28 cellular contexts compared by ENCODE assay signal in genomic region chr7:99730262-99730810, GRCh38. TPM values are rescaled to one million over a fixed set of nuclear protein-coding genes. Genes with fewer than 3 reads are reported as not detected.
DNase-seq lines count a peak whose midpoint lies in the region; ATAC-seq and TF ChIP-seq lines count a peak whose summit lies in the region.
"Had no signal": no experiment of that assay in that cellular context is flagged by ENCODE, and none has a peak within 500 bp of the region (broad histone marks: within the 10 kb centered on the region; RNA-seq: fewer than 3 reads in every experiment).

No MANE protein-coding gene starts in this region.

- H4K91ac ChIP-seq in trophoblast cell (ENCODE audit: low read depth, low read length) = peak overlapping the region; percentile 11

- H3K27ac ChIP-seq in RWPE1 (peak overlapping the region; percentile 57; the same call in 1 of the 2 replicates), trophoblast cell (ENCODE audit: low read depth, low read length) (peak overlapping the region; percentile 93)
- H3K27ac ChIP-seq: GM23248, SK-N-MC had no signal

- peak overlapping the region; percentile 32 for H2BK12ac ChIP-seq in trophoblast cell (ENCODE audit: low read length)

- H3K23ac ChIP-seq in trophoblast cell (ENCODE audit: low read length) = no peak overlapping the region

- H3K36me3 ChIP-seq in trophoblast cell (ENCODE audit: control insufficient read depth in 1 of 2, insufficient read depth in 2 of 2, low read length in 2 of 2) = no peaks in the 10 kb centered on the region

- peaks cover 14 to 19% of the 10 kb centered on the region in 2 experiments for H3K4me1 ChIP-seq in trophoblast cell (ENCODE audit: control insufficient read depth in 1 of 2, insufficient read depth in 2 of 2, low read length in 2 of 2)

- no peak overlapping the region for H3K9ac ChIP-seq in trophoblast cell (ENCODE audit: low read length)
- H3K9ac ChIP-seq: GM23248 had no signal

- peaks cover 25% of the 10 kb centered on the region for H3K79me1 ChIP-seq in trophoblast cell (ENCODE audit: low read length)

- no peak overlapping the region for H3K4ac ChIP-seq in trophoblast cell (ENCODE audit: low read depth, low read length)

- H3K9me3 ChIP-seq in trophoblast cell (ENCODE audit: insufficient read depth, low read depth, low read length) = no peaks in the 10 kb centered on the region

- DNase-seq in RWPE1 (ENCODE audit: low spot score) (no peak), left lobe of liver (ENCODE audit: low spot score) (no peak), trophoblast cell (no peak), AG08395 (ENCODE audit: low spot score) (no peak), HT-29 (ENCODE audit: low spot score) (no peak), DMS114 treated with DMSO at 0.1 percent for 48 hours (lab: John Stamatoyannopoulos, UW; ENCODE audit: unreplicated experiment) (no peak), hepatic stellate cell (ENCODE audit: low spot score) (no peak)
- DNase-seq: C1 segment of cervical spinal cord; CD4-positive, alpha-beta memory T cell; COR-L47; DMS79; GF-D8; GM23248; H9; IMR-90; NCI-H1092 treated with DMSO at 0.1 percent for 48 hours; NCI-H1436 treated with DMSO at 0.1 percent for 48 hours; NCI-H187 treated with DMSO at 0.1 percent for 48 hours; NCI-H2107; NCI-H446; NCI-H526; NCI-H82; NK-92 treated with Interleukin-12 subunit alpha and Interleukin-12 subunit beta, amount 100 ng/mL, for 24 hours; RPMI8226; SHP77 treated with DMSO at 0.1 percent for 48 hours had no signal

- no CpG with 5 or more reads among the region's 1 CpG for WGBS in trophoblast cell (ENCODE audit: extremely low coverage, insufficient coverage, insufficient read length)

- H3K4me2 ChIP-seq in trophoblast cell (ENCODE audit: low read length) = no peak overlapping the region

- no peak for TF ChIP-seq CTCF in RWPE1 (conservative IDR thresholded peaks at IDR 0.05; ENCODE audit: low read depth)

- POLR2A ChIA-PET in RWPE1 (lab: Yijun Ruan, JAX; ENCODE audit: low non-redundant PET) = no interaction called here

- no peak overlapping the region for H3K4me3 ChIP-seq in trophoblast cell (ENCODE audit: low read depth, low read length)
- H3K4me3 ChIP-seq: GM23248 had no signal

- no peak overlapping the region for H4K8ac ChIP-seq in trophoblast cell (ENCODE audit: low read depth, low read length)

- H3K79me2 ChIP-seq in trophoblast cell (ENCODE audit: control insufficient read depth, insufficient read depth, low read length, poor library complexity) = no peaks in the 10 kb centered on the region

- no peak overlapping the region for H2AK5ac ChIP-seq in trophoblast cell (ENCODE audit: low read length)

- CTCF ChIA-PET in RWPE1 (lab: Yijun Ruan, JAX) = interaction anchor here (0.5 to 0.9 kb wide), 3 partner anchors 14 to 108 kb away, joined by 3 to 5 read pairs (median 3); no protein-coding TSS in a partner anchor

- no peak overlapping the region for H2AFZ ChIP-seq in trophoblast cell (ENCODE audit: insufficient read depth, low read length, poor library complexity)
- H2AFZ ChIP-seq: GM23248 had no signal

- H4K12ac ChIP-seq in trophoblast cell (ENCODE audit: low read depth, low read length) = no peak overlapping the region

- H3K14ac ChIP-seq in trophoblast cell (ENCODE audit: low read length) = peak overlapping the region; percentile 3

- no peaks in the 10 kb centered on the region for H3K27me3 ChIP-seq in trophoblast cell (ENCODE audit: insufficient read depth, low read length)

- H2BK120ac ChIP-seq in trophoblast cell (ENCODE audit: insufficient read depth, low read length, poor library complexity) = peak overlapping the region; percentile 55

- no peak overlapping the region for H3K18ac ChIP-seq in trophoblast cell (ENCODE audit: low read length)

- ATAC-seq in HG02610 (IDR thresholded peaks at IDR 0.05; ENCODE audit: unreplicated experiment) (peak; percentile 66), left lobe of liver (peak; percentile 16)

- H2BK5ac ChIP-seq in trophoblast cell (ENCODE audit: low read depth, low read length, poor library complexity) = peak overlapping the region; percentile 2

RNA-seq across cellular contexts. Expression of gene CYP3A7, which starts 4.7 kb away (rescaled TPM):
- 17.5 TPM for total RNA-seq in left lobe of liver
- 0.72 and 0.81 TPM in 2 replicates for polyA plus RNA-seq in trophoblast cell (2013)
- total RNA-seq in HT-29 (2014; rRNA removed; shearing (Covaris generic)) = 0.10 TPM in 1 of 2 replicates, not detected in the other
- total RNA-seq: CD4-positive, alpha-beta memory T cell; GM23248; H9; IMR-90; T-helper 1 cell treated with Interleukin-12 subunit alpha and Interleukin-12 subunit beta and Interleukin-4 antibody, amounts not matched to agents 30 ng/mL and 1 ng/mL, for 36 hours had no signal
- polyA plus RNA-seq: GM23248, IMR-90 had no signal

RNA-seq across cellular contexts. Expression of gene CYP3A5, which starts 50.5 kb away (rescaled TPM):
- total RNA-seq in left lobe of liver = 564 TPM
- polyA plus RNA-seq in trophoblast cell (2013) = 0.10 and 0.19 TPM in 2 replicates
- total RNA-seq in HT-29 (2014; rRNA removed; shearing (Covaris generic)) = 96.3 and 108 TPM in 2 replicates
- total RNA-seq: CD4-positive, alpha-beta memory T cell; GM23248; H9; IMR-90; T-helper 1 cell treated with Interleukin-12 subunit alpha and Interleukin-12 subunit beta and Interleukin-4 antibody, amounts not matched to agents 30 ng/mL and 1 ng/mL, for 36 hours had no signal
- polyA plus RNA-seq: IMR-90 had no signal

RNA-seq across cellular contexts. Expression of gene CYP3A4, which starts 53.6 kb away (rescaled TPM):
- total RNA-seq in left lobe of liver = 1,005 TPM
- 0.01 and 0.03 TPM in 2 replicates for polyA plus RNA-seq in trophoblast cell (2013)
- total RNA-seq in HT-29 (2014; rRNA removed; shearing (Covaris generic)) = not detected in 2 replicates
- total RNA-seq: CD4-positive, alpha-beta memory T cell; GM23248; H9; IMR-90; T-helper 1 cell treated with Interleukin-12 subunit alpha and Interleukin-12 subunit beta and Interleukin-4 antibody, amounts not matched to agents 30 ng/mL and 1 ng/mL, for 36 hours had no signal
- polyA plus RNA-seq: CD4-positive, alpha-beta memory T cell; GM23248; IMR-90 had no signal

Comparison
In these comparisons a context has a peak if more than half of its experiments do, and no peak if none do; other contexts are left out.
1. RNA of gene CYP3A7, which starts 4.7 kb away (total RNA-seq): 17.5 TPM in left lobe of liver (single experiment); 0.10 TPM in HT-29; every median in the first group is over 10 times any median in the second.
2. RNA of gene CYP3A4, which starts 53.6 kb away (total RNA-seq): 1,005 TPM in left lobe of liver (single experiment); not detected in HT-29; every median in the first group is over 1,000 times any median in the second.